ENCODE assay signal across 20 cellular contexts in genomic region chr1:112141923-112142322, GRCh38.
"Had no signal": no experiment of that assay in that cellular context is flagged by ENCODE, and none has a peak within 500 bp of the region (broad histone marks: within the 10 kb centered on the region; RNA-seq: fewer than 3 reads in every experiment).

No MANE protein-coding gene starts in this region.

- H3K36me3 ChIP-seq: colonic mucosa, esophagus muscularis mucosa, gastroesophageal sphincter, neutrophil, pancreas, stomach, tibial artery had no signal

- H3K27ac ChIP-seq: colonic mucosa, esophagus muscularis mucosa, foreskin keratinocyte, gastroesophageal sphincter, neutrophil, pancreas, stomach, tibial artery had no signal

- H3K4me3 ChIP-seq: colonic mucosa, esophagus muscularis mucosa, gastroesophageal sphincter, lung, mucosa of descending colon, pancreas, stomach, tibial artery had no signal

- DNase-seq: colonic mucosa; effector CD8-positive, alpha-beta T cell; foreskin keratinocyte; mesenchymal stem cell; mucosa of descending colon; naive B cell; pancreas; retina; stimulated activated CD4-positive, alpha-beta T cell treated with anti-CD3 and anti-CD28 coated beads, Interleukin-2, amount 100 ng/mL, for 24 hours; stimulated activated CD4-positive, alpha-beta T cell treated with anti-CD3 and anti-CD28 coated beads, Interleukin-4, amount 100 ng/mL, for 24 hours; stimulated activated naive CD4-positive, alpha-beta T cell treated with Interleukin-2 at 50 U/mL for 16 hours; stomach; tibial artery had no signal

- ATAC-seq: foreskin keratinocyte; gastroesophageal sphincter; mucosa of descending colon; natural killer cell treated with Interleukin-12 subunit alpha and Interleukin-12 subunit beta and Interleukin-15 and Interleukin-18, amount 100 ng/mL, for 72 hours; pancreas; sciatic nerve; stimulated activated effector memory CD8-positive, alpha-beta T cell treated with anti-CD3 and anti-CD28 coated beads, Interleukin-12 subunit alpha, Interleukin-12 subunit beta, amount 100 ng/mL, for 72 hours had no signal

- H3K27me3 ChIP-seq: colonic mucosa, neutrophil, pancreas had no signal

- H3K9me3 ChIP-seq: colonic mucosa, esophagus muscularis mucosa, gastroesophageal sphincter, mucosa of descending colon, neutrophil, pancreas, stomach, tibial artery had no signal

- H3K4me1 ChIP-seq: colonic mucosa, foreskin keratinocyte, tibial artery had no signal
